Comparison of ENCODE assay signal across 8 cellular contexts in genomic region chr10:101839421-101840063, GRCh38. TPM values are rescaled to one million over a fixed set of nuclear protein-coding genes. Genes with fewer than 3 reads are reported as not detected.
DNase-seq lines count a peak whose midpoint lies in the region; ATAC-seq, FAIRE-seq and TF ChIP-seq lines count a peak whose summit lies in the region.

No MANE protein-coding gene starts in this region.

- TF ChIP-seq RAD21 in liver (IDR thresholded peaks at IDR 0.05): no peak

- TF ChIP-seq CTCF in HFFc6 (IDR thresholded peaks at IDR 0.05) (no peak), liver (IDR thresholded peaks at IDR 0.05; ENCODE audit: low read depth, low read length, missing input control) (no peak), D721Med (IDR thresholded peaks at IDR 0.05; ENCODE audit: insufficient read depth, missing control alignments) (no peak)

- H3K4me1 Mint-ChIP-seq in HFFc6 (ENCODE audit: low read depth): peaks cover 29% of the 10 kb centered on the region
- H3K4me1 Mint-ChIP-seq in activated CD4-positive, alpha-beta T cell treated with anti-CD3 and anti-CD28 coated beads for 36 hours: peaks cover 56% of the 10 kb centered on the region
- peaks cover 68% of the 10 kb centered on the region for H3K4me1 Mint-ChIP-seq in dendritic cell treated with granulocyte-macrophage colony-stimulating factor and Interleukin-4, amounts not matched to agents 40 ng/mL and 50 ng/mL, for 4 days (ENCODE audit: low read depth)

- intact Hi-C loops in activated CD4-positive, alpha-beta T cell treated with anti-CD3 and anti-CD28 coated beads for 36 hours (cut with DNase I, micrococcal nuclease): loop anchor here (1.0 to 2.0 kb wide), 5 partner anchors 50 to 234 kb away; partner anchors contain the start of gene HPS6 (in 1 of the 2)
- intact Hi-C loops in dendritic cell treated with granulocyte-macrophage colony-stimulating factor and Interleukin-4, amounts not matched to agents 40 ng/mL and 50 ng/mL, for 4 days (cut with micrococcal nuclease): loop anchor here (2.0 to 5.0 kb wide), 2 partner anchors 173 to 233 kb away; no protein-coding TSS in a partner anchor

- H3K36me3 Mint-ChIP-seq in HFFc6 (ENCODE audit: low read depth): no peaks in the 10 kb centered on the region
- no peaks in the 10 kb centered on the region for H3K36me3 Mint-ChIP-seq in activated CD4-positive, alpha-beta T cell treated with anti-CD3 and anti-CD28 coated beads for 36 hours (ENCODE audit: low read depth)
- H3K36me3 Mint-ChIP-seq in dendritic cell treated with granulocyte-macrophage colony-stimulating factor and Interleukin-4, amounts not matched to agents 40 ng/mL and 50 ng/mL, for 4 days (ENCODE audit: low read depth): peaks cover 11% of the 10 kb centered on the region

- no peaks in the 10 kb centered on the region for H3K9me3 Mint-ChIP-seq in HFFc6
- H3K9me3 Mint-ChIP-seq in activated CD4-positive, alpha-beta T cell treated with anti-CD3 and anti-CD28 coated beads for 36 hours (ENCODE audit: low read depth): no peaks in the 10 kb centered on the region
- no peaks in the 10 kb centered on the region for H3K9me3 Mint-ChIP-seq in dendritic cell treated with granulocyte-macrophage colony-stimulating factor and Interleukin-4, amounts not matched to agents 40 ng/mL and 50 ng/mL, for 4 days

- H3K27ac Mint-ChIP-seq in HFFc6: peak overlapping the region; percentile 18; the same call in 1 of the 2 replicates
- H3K27ac Mint-ChIP-seq in activated CD4-positive, alpha-beta T cell treated with anti-CD3 and anti-CD28 coated beads for 36 hours: no peak overlapping the region
- H3K27ac Mint-ChIP-seq in dendritic cell treated with granulocyte-macrophage colony-stimulating factor and Interleukin-4, amounts not matched to agents 40 ng/mL and 50 ng/mL, for 4 days: peak overlapping the region; percentile 16

- CTCF ChIA-PET in activated CD4-positive, alpha-beta T cell treated with anti-CD3 and anti-CD28 coated beads for 36 hours (lab: Charles Lee): interaction anchor here (0.5 to 9.8 kb wide), 23 partner anchors 10 to 298 kb away, joined by 3 to 145 read pairs (median 4); partner anchors contain the start of gene NPM3

- peaks cover 11 to 28% (median 15%) of the 10 kb centered on the region in 4 donors for H3K4me1 ChIP-seq in liver (ENCODE audit: control insufficient read depth in 4 of 4, insufficient read depth in 4 of 4, low read length in 3 of 4)

- POLR2A ChIA-PET in activated CD4-positive, alpha-beta T cell treated with anti-CD3 and anti-CD28 coated beads for 36 hours (lab: Charles Lee): interaction anchor here (3.6 kb wide), 1 partner anchor 21 kb away, joined by 13 read pairs; the partner anchor contains the start of gene OGA

- H3K9me3 ChIP-seq in liver (ENCODE audit: control insufficient read depth in 4 of 4, low read length in 3 of 4): no peaks in the 10 kb centered on the region

- FAIRE-seq in D721Med (lab: Jason Lieb, UNC): no peak

- no peak overlapping the region for H3K27ac ChIP-seq in liver (ENCODE audit: low read depth in 1 of 2, low read length in 2 of 2)

- WGBS in liver: 16% methylated on average over 36 of the region's 36 CpGs

- DNase-seq in AG20443 (ENCODE audit: low spot score): peak; percentile 82
- no peak for DNase-seq in HFFc6
- DNase-seq in activated CD4-positive, alpha-beta T cell treated with anti-CD3 and anti-CD28 coated beads for 36 hours: peak; percentile 78
- DNase-seq in stimulated activated CD8-positive, alpha-beta memory T cell treated with anti-CD3 and anti-CD28 coated beads, Interleukin-2, amount 100 ng/mL, for 48 hours (ENCODE audit: low read depth in 2 of 2): peak; percentile 53 to 63
- no peak for DNase-seq in D721Med (ENCODE audit: insufficient read length, low spot score)

- H3K36me3 ChIP-seq in liver (ENCODE audit: control insufficient read depth in 4 of 4, insufficient read depth in 3 of 4, low read depth in 1 of 4, low read length in 3 of 4): no peaks in the 10 kb centered on the region

- peak overlapping the region; percentile 86 for H3K4me3 Mint-ChIP-seq in HFFc6
- H3K4me3 Mint-ChIP-seq in activated CD4-positive, alpha-beta T cell treated with anti-CD3 and anti-CD28 coated beads for 36 hours: peak overlapping the region; percentile 73
- H3K4me3 Mint-ChIP-seq in dendritic cell treated with granulocyte-macrophage colony-stimulating factor and Interleukin-4, amounts not matched to agents 40 ng/mL and 50 ng/mL, for 4 days: peak overlapping the region; percentile 64

- peak; percentile 9 for ATAC-seq in activated CD4-positive, alpha-beta T cell treated with anti-CD3 and anti-CD28 coated beads for 36 hours
- ATAC-seq in GM19023 (IDR thresholded peaks at IDR 0.05; ENCODE audit: unreplicated experiment): no peak

- no peak overlapping the region for H3K9ac ChIP-seq in liver (ENCODE audit: low read depth in 1 of 2, low read length in 2 of 2)

- peaks cover 4% of the 10 kb centered on the region for H3K27me3 Mint-ChIP-seq in HFFc6 (ENCODE audit: insufficient read depth)
- peaks cover 9% of the 10 kb centered on the region for H3K27me3 Mint-ChIP-seq in activated CD4-positive, alpha-beta T cell treated with anti-CD3 and anti-CD28 coated beads for 36 hours
- H3K27me3 Mint-ChIP-seq in dendritic cell treated with granulocyte-macrophage colony-stimulating factor and Interleukin-4, amounts not matched to agents 40 ng/mL and 50 ng/mL, for 4 days: peaks cover 32% of the 10 kb centered on the region

- H3K4me3 ChIP-seq in liver (ENCODE audit: low read depth in 1 of 3, low read length in 3 of 3): peak overlapping the region in 2 of 3 donors; percentile 48 to 49

- H3K27me3 ChIP-seq in liver (ENCODE audit: control insufficient read depth in 4 of 4, insufficient read depth in 4 of 4, low read length in 3 of 4): no peaks in the 10 kb centered on the region

TF ChIP-seq in liver, 16 proteins besides CTCF, POLR2A, EP300 and RAD21:
- no peak for TF ChIP-seq NR2F2 (IDR thresholded peaks at IDR 0.05)
- no peak for TF ChIP-seq ZBTB33 (IDR thresholded peaks at IDR 0.05)
- peak; percentile 86 to 93 for TF ChIP-seq EGR1 (IDR thresholded peaks at IDR 0.05; ENCODE audit: low read depth in 2 of 2)
TF ChIP-seq in liver: peak in this region for 1.

RNA-seq across cellular contexts. Expression of gene KCNIP2, which starts 4.1 kb away (rescaled TPM):
- total RNA-seq in HFFc6 (2021; fragmentation: NEBNext Ultra II Directional; extraction: Animal tissue kit (Norgen Biotek cat#: 25700)): 1 to 10 TPM in 1 of 6 experiments, under 1 TPM in 5; 0.31 to 1.3 (median 0.50) TPM
- total RNA-seq in activated CD4-positive, alpha-beta T cell treated with anti-CD3 and anti-CD28 coated beads for 36 hours: 1 to 10 TPM; 2.7 to 2.8 TPM
- total RNA-seq in liver: 1 to 10 TPM in 1 of 2 donors, under 1 TPM in 1; 0.98 to 2.0 TPM
- polyA plus RNA-seq in liver: under 1 TPM; 0.18 to 0.46 TPM

RNA-seq across cellular contexts. Expression of gene OGA, which starts 21.3 kb away (rescaled TPM):
- 10 to 100 TPM; 56.2 to 61.6 (median 59.1) TPM for total RNA-seq in HFFc6 (2021; fragmentation: NEBNext Ultra II Directional; extraction: Animal tissue kit (Norgen Biotek cat#: 25700))
- total RNA-seq in activated CD4-positive, alpha-beta T cell treated with anti-CD3 and anti-CD28 coated beads for 36 hours: 100 to 1,000 TPM; 113 to 124 TPM
- total RNA-seq in liver: 10 to 100 TPM; 60.5 to 64.3 TPM
- 10 to 100 TPM; 18.0 to 22.2 TPM for polyA plus RNA-seq in liver

RNA-seq across cellular contexts. Expression of gene NPM3, which starts 56.3 kb away (rescaled TPM):
- 10 to 100 TPM; 51.8 to 64.6 (median 54.8) TPM for total RNA-seq in HFFc6 (2021; fragmentation: NEBNext Ultra II Directional; extraction: Animal tissue kit (Norgen Biotek cat#: 25700))
- 100 to 1,000 TPM; 207 to 214 TPM for total RNA-seq in activated CD4-positive, alpha-beta T cell treated with anti-CD3 and anti-CD28 coated beads for 36 hours
- total RNA-seq in liver: 10 to 100 TPM in 1 of 2 donors, 1 to 10 TPM in 1; 9.3 to 24.9 TPM
- polyA plus RNA-seq in liver: 10 to 100 TPM in 1 of 2 donors, 1 to 10 TPM in 1; 3.4 to 15.5 TPM

Comparison
In these comparisons a context has a peak if more than half of its experiments do, and no peak if none do; other contexts are left out.
1. DNase-seq: peak in AG20443 (single experiment), activated CD4-positive, alpha-beta T cell treated with anti-CD3 and anti-CD28 coated beads for 36 hours (single experiment) and stimulated activated CD8-positive, alpha-beta memory T cell treated with anti-CD3 and anti-CD28 coated beads, Interleukin-2, amount 100 ng/mL, for 48 hours (2 of 2); none in HFFc6 (single experiment) and D721Med (single experiment).
2. Peak in every context shown above with its lines, with median percentiles within 50 percentile points of each other: H3K4me3 Mint-ChIP-seq.